Comparison of ENCODE assay signal across 8 cellular contexts in the genomic region with DNA sequence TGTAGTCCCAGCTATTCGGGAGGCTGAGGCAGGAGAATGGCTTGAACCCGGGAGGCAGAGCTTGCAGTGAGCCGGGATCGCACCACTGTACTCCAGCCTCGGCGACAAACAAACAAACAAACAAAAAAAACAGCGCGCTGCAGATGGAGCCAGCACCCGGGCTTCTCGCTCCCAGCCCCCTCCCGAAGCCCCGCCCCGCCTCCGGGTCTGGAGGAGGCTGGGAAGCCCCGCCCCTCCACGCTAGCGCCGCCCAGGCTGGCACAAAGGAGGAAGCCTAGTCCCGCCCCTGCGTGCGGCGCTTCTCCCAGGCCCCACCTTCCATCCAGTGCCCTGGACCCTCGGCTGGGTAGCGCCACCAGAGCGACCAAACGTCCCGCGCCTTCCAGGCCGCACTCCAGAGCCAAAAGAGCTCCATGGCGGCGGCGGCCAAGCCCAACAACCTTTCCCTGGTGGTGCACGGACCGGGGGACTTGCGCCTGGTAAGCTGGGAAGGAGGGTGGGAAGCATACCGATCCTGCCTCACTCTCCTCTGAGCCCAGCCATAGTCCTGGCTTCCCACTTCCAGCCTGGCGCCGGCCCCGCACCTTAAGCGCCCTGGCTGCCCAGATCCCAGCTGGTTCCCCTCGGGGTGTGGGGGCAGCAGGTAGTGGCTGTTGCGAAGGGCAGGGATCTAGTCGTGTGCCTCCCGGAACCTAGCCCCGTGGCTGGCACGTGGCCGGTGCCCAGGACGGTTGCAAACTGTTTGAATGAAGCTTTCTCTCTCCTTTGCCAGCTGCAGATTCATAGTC. TPM values are rescaled to one million over a fixed set of nuclear protein-coding genes. Genes with fewer than 3 reads are reported as not detected.
DNase-seq lines count a peak whose midpoint lies in the region; ATAC-seq lines count a peak whose summit lies in the region.

A gene (plus strand): TSS at position 325 of the 788 bp plus-strand sequence. CDS start 89 bp downstream, at position 414.

- in situ Hi-C loops in GM23248 (cut with MboI) = loop anchor here (10.0 kb wide), 1 partner anchor 168 kb away; no protein-coding TSS in a partner anchor

- ATAC-seq in natural killer cell treated with Interleukin-12 subunit alpha and Interleukin-12 subunit beta and Interleukin-15 and Interleukin-18, amount 100 ng/mL, for 72 hours = peak; percentile 99 to 100

- H3K27ac ChIP-seq in GM23248 = peak within 1 kb of the TSS; percentile 26

- H3K4me3 ChIP-seq in GM23248 = peak within 1 kb of the TSS; percentile 89

- intact Hi-C loops in activated T-helper 2 cell treated with anti-CD3 and anti-CD28 coated beads, Interferon-gamma antibody, Interleukin-2, Interleukin-4, amounts not matched to agents 10 μg/mL and 5 μg/mL and 100 μg/mL, durations not matched to agents 14 hours and 24 hours and 36 hours (cut with micrococcal nuclease) = no loop called here

- peaks cover 17% of the 10 kb centered on the region for H3K4me1 Mint-ChIP-seq in activated T-helper 2 cell treated with anti-CD3 and anti-CD28 coated beads, Interferon-gamma antibody, Interleukin-2, Interleukin-4, amounts not matched to agents 10 μg/mL and 5 μg/mL and 100 μg/mL, durations not matched to agents 14 hours and 24 hours and 36 hours (ENCODE audit: low read depth)
- H3K4me1 Mint-ChIP-seq in natural killer cell treated with Interleukin-12 subunit alpha and Interleukin-12 subunit beta and Interleukin-15 and Interleukin-18, amount 100 ng/mL, for 72 hours (ENCODE audit: low read depth in 2 of 2) = peaks cover 5 to 6% of the 10 kb centered on the region in 2 donors

- peaks cover 18% of the 10 kb centered on the region for H3K27me3 Mint-ChIP-seq in activated T-helper 2 cell treated with anti-CD3 and anti-CD28 coated beads, Interferon-gamma antibody, Interleukin-2, Interleukin-4, amounts not matched to agents 10 μg/mL and 5 μg/mL and 100 μg/mL, durations not matched to agents 14 hours and 24 hours and 36 hours (ENCODE audit: low read depth)
- H3K27me3 Mint-ChIP-seq in natural killer cell treated with Interleukin-12 subunit alpha and Interleukin-12 subunit beta and Interleukin-15 and Interleukin-18, amount 100 ng/mL, for 72 hours = peaks cover 19 to 24% of the 10 kb centered on the region in 2 donors

- H3K9ac ChIP-seq in GM23248 = peak within 1 kb of the TSS; percentile 79

- H3K27me3 ChIP-seq in GM23248 (replicated peaks; ENCODE audit: insufficient read depth) = 0 out of 2 replicates have a peak, but pooled peaks cover 9% of the 10 kb centered on the region

- no peaks in the 10 kb centered on the region for H3K9me3 ChIP-seq in GM23248 (ENCODE audit: low read depth)

- WGBS in GM23248 (ENCODE audit: low coverage in 1 of 2, low lambda C conversion rate in 2 of 2, missing lambda C conversion rate in 2 of 2), 2 experiments = 1 to 4% methylated on average over 29 to 41 of the region's 48 CpGs

- peaks cover 3% of the 10 kb centered on the region for H3K36me3 Mint-ChIP-seq in activated T-helper 2 cell treated with anti-CD3 and anti-CD28 coated beads, Interferon-gamma antibody, Interleukin-2, Interleukin-4, amounts not matched to agents 10 μg/mL and 5 μg/mL and 100 μg/mL, durations not matched to agents 14 hours and 24 hours and 36 hours (ENCODE audit: low read depth)
- H3K36me3 Mint-ChIP-seq in natural killer cell treated with Interleukin-12 subunit alpha and Interleukin-12 subunit beta and Interleukin-15 and Interleukin-18, amount 100 ng/mL, for 72 hours = no peaks in the 10 kb centered on the region

- no peaks in the 10 kb centered on the region for H3K9me2 ChIP-seq in GM23248 (ENCODE audit: insufficient read depth)

- 0 out of 2 replicates have a peak, but pooled peaks cover 8% of the 10 kb centered on the region for H3F3A ChIP-seq in GM23248 (ENCODE audit: insufficient read depth)

- H3K4me2 ChIP-seq in GM23248 (ENCODE audit: unreplicated experiment) = peak within 1 kb of the TSS; percentile 92

- H4K20me1 ChIP-seq in GM23248 (ENCODE audit: insufficient read depth) = no peaks in the 10 kb centered on the region

- H3K36me3 ChIP-seq in GM23248 (ENCODE audit: low read depth) = no peaks in the 10 kb centered on the region

- no peaks in the 10 kb centered on the region for H3K9me3 Mint-ChIP-seq in activated T-helper 2 cell treated with anti-CD3 and anti-CD28 coated beads, Interferon-gamma antibody, Interleukin-2, Interleukin-4, amounts not matched to agents 10 μg/mL and 5 μg/mL and 100 μg/mL, durations not matched to agents 14 hours and 24 hours and 36 hours
- H3K9me3 Mint-ChIP-seq in natural killer cell treated with Interleukin-12 subunit alpha and Interleukin-12 subunit beta and Interleukin-15 and Interleukin-18, amount 100 ng/mL, for 72 hours = no peaks in the 10 kb centered on the region

- DNase-seq in Daoy (ENCODE audit: low read depth) = peak; percentile 94
- peak; percentile 93 for DNase-seq in GM23248
- DNase-seq in Kasumi-1 (lab: John Stamatoyannopoulos, UW) = peak; percentile 28 to 58
- peak; percentile 89 for DNase-seq in RPMI8226
- DNase-seq in activated T-helper 2 cell treated with anti-CD3 and anti-CD28 coated beads, Interferon-gamma antibody, Interleukin-2, Interleukin-4, amounts not matched to agents 10 μg/mL and 5 μg/mL and 100 μg/mL, durations not matched to agents 14 hours and 24 hours and 36 hours (ENCODE audit: low spot score) = peak; percentile 85
- DNase-seq in fibroblast of peridontal ligament (ENCODE audit: extremely low read depth) = peak; percentile 62
- peak; percentile 93 for DNase-seq in natural killer cell treated with Interleukin-12 subunit alpha and Interleukin-12 subunit beta and Interleukin-15 and Interleukin-18, amount 100 ng/mL, for 72 hours (ENCODE audit: low spot score)
- peak; percentile 91 for DNase-seq in stimulated activated naive CD4-positive, alpha-beta T cell treated with Interleukin-2 at 50 U/mL for 16 hours (lab: John Stamatoyannopoulos, UW)

- peak within 1 kb of the TSS; percentile 33 for H3K27ac Mint-ChIP-seq in activated T-helper 2 cell treated with anti-CD3 and anti-CD28 coated beads, Interferon-gamma antibody, Interleukin-2, Interleukin-4, amounts not matched to agents 10 μg/mL and 5 μg/mL and 100 μg/mL, durations not matched to agents 14 hours and 24 hours and 36 hours
- no peak within 1 kb of the TSS for H3K27ac Mint-ChIP-seq in natural killer cell treated with Interleukin-12 subunit alpha and Interleukin-12 subunit beta and Interleukin-15 and Interleukin-18, amount 100 ng/mL, for 72 hours

- H3K4me3 Mint-ChIP-seq in activated T-helper 2 cell treated with anti-CD3 and anti-CD28 coated beads, Interferon-gamma antibody, Interleukin-2, Interleukin-4, amounts not matched to agents 10 μg/mL and 5 μg/mL and 100 μg/mL, durations not matched to agents 14 hours and 24 hours and 36 hours (ENCODE audit: low read depth) = peak within 1 kb of the TSS; percentile 81
- peak within 1 kb of the TSS; percentile 87 for H3K4me3 Mint-ChIP-seq in natural killer cell treated with Interleukin-12 subunit alpha and Interleukin-12 subunit beta and Interleukin-15 and Interleukin-18, amount 100 ng/mL, for 72 hours

- peak within 1 kb of the TSS; percentile 96 for H2AFZ ChIP-seq in GM23248

- no peaks in the 10 kb centered on the region for H3K79me2 ChIP-seq in GM23248 (ENCODE audit: insufficient read depth)

- H3K4me1 ChIP-seq in GM23248 (ENCODE audit: insufficient read depth) = peaks cover 10% of the 10 kb centered on the region; the same call in 1 of the 2 replicates

RNA-seq across cellular contexts. Expression of the gene that starts here (rescaled TPM):
- total RNA-seq in Daoy (2014; rRNA removed; shearing (Covaris generic)) = 52.6 and 55.1 TPM in 2 replicates
- total RNA-seq in GM23248 (2014; rRNA removed; shearing (Covaris generic)) = 12.9 and 14.2 TPM in 2 replicates
- 10.9 and 12.0 TPM in 2 replicates for polyA plus RNA-seq in GM23248 (2016; fragmentation: Nextera tagmentation; extraction: Ambion mirVana)
- 22.8 and 24.9 TPM in 2 replicates for total RNA-seq in activated T-helper 2 cell treated with anti-CD3 and anti-CD28 coated beads, Interferon-gamma antibody, Interleukin-2, Interleukin-4, amounts not matched to agents 10 μg/mL and 5 μg/mL and 100 μg/mL, durations not matched to agents 14 hours and 24 hours and 36 hours
- total RNA-seq in natural killer cell treated with Interleukin-12 subunit alpha and Interleukin-12 subunit beta and Interleukin-15 and Interleukin-18, amount 100 ng/mL, for 72 hours = 10 to 100 TPM in 1 of 2 donors, 1 to 10 TPM in 1; 3.8 to 12.7 TPM

Comparison
In these comparisons a context has a peak if more than half of its experiments do, and no peak if none do; other contexts are left out.
1. Peak in every context shown above with its lines: DNase-seq, ATAC-seq, H3K4me3 ChIP-seq and H3K27ac ChIP-seq.
2. DNase-seq: peak in every context shown above with its lines; median percentile 94 in Daoy; 93 in GM23248; 93 in natural killer cell treated with Interleukin-12 subunit alpha and Interleukin-12 subunit beta and Interleukin-15 and Interleukin-18, amount 100 ng/mL, for 72 hours; 91 in stimulated activated naive CD4-positive, alpha-beta T cell treated with Interleukin-2 at 50 U/mL for 16 hours; 89 in RPMI8226; 85 in activated T-helper 2 cell treated with anti-CD3 and anti-CD28 coated beads, Interferon-gamma antibody, Interleukin-2, Interleukin-4, amounts not matched to agents 10 μg/mL and 5 μg/mL and 100 μg/mL, durations not matched to agents 14 hours and 24 hours and 36 hours; 62 in fibroblast of peridontal ligament; 43 in Kasumi-1.